Comparison of ENCODE assay signal across 9 cellular contexts in genomic region chr22:37659897-37660708, GRCh38. TPM values are rescaled to one million over a fixed set of nuclear protein-coding genes. Genes with fewer than 3 reads are reported as not detected.
A peak's percentile ranks its signal among the peaks of the same experiment; 100 is the strongest.
DNase-seq lines count a peak whose midpoint lies in the region; ATAC-seq, FAIRE-seq and TF ChIP-seq lines count a peak whose summit lies in the region.
"Had no signal": no experiment of that assay in that cellular context is flagged by ENCODE, and none has a peak within 500 bp of the region (broad histone marks: within the 10 kb centered on the region; RNA-seq: fewer than 3 reads in every experiment).

No MANE protein-coding gene starts in this region.

- 31 to 66% methylated on average over 14 of the region's 14 CpGs for WGBS in sigmoid colon, 2 donors
- WGBS in prostate gland, result 76% methylated on average over 14 of the region's 14 CpGs

- peak overlapping the region; percentile 85 to 98 (median 90) for H3K27ac ChIP-seq in Peyer's patch
- peak overlapping the region; percentile 75 to 95 (median 83) for H3K27ac ChIP-seq in sigmoid colon
- no peak overlapping the region for H3K27ac ChIP-seq in prostate gland
- no peak overlapping the region for H3K27ac ChIP-seq in effector memory CD4-positive, alpha-beta T cell (ENCODE audit: insufficient read depth, low read length, poor library complexity, severe bottlenecking)

- peak; percentile 44 for FAIRE-seq in GM12892 (lab: Jason Lieb, UNC)

- no peak for TF ChIP-seq CTCF in Peyer's patch (IDR thresholded peaks at IDR 0.05)
- TF ChIP-seq CTCF in epithelial cell of proximal tubule (conservative IDR thresholded peaks at IDR 0.05; ENCODE audit: low read depth, low read length), result no peak
- TF ChIP-seq CTCF in sigmoid colon (IDR thresholded peaks at IDR 0.05), result no peak
- no peak for TF ChIP-seq CTCF in prostate gland (IDR thresholded peaks at IDR 0.05)
- no peak for TF ChIP-seq CTCF in GM10248 (IDR thresholded peaks at IDR 0.05; ENCODE audit: control extremely low read depth, extremely low read depth, low read depth, missing control alignments)

- ATAC-seq in GM18861 (IDR thresholded peaks at IDR 0.05; ENCODE audit: unreplicated experiment), result no peak

- intact Hi-C loops in sigmoid colon (cut with DNase I), result loop anchor here (2.0 kb wide), 1 partner anchor 21 kb away; no protein-coding TSS in a partner anchor
- intact Hi-C loops in prostate gland (cut with DNase I), result no loop called here

- peak overlapping the region; percentile 59 to 95 (median 82) for H3K4me3 ChIP-seq in Peyer's patch
- peak overlapping the region; percentile 68 for H3K4me3 ChIP-seq in epithelial cell of proximal tubule (ENCODE audit: low read depth, low read length)
- peak overlapping the region in 2 of 4 donors; percentile 60 to 76 for H3K4me3 ChIP-seq in sigmoid colon
- peak overlapping the region in 1 of 2 donors; percentile 62 for H3K4me3 ChIP-seq in prostate gland
- H3K4me3 ChIP-seq in effector memory CD4-positive, alpha-beta T cell (ENCODE audit: insufficient read depth, low read depth, low read length, poor library complexity, severe bottlenecking), result no peak overlapping the region

- H3K9me3 ChIP-seq in Peyer's patch (no peaks in the 10 kb centered on the region), sigmoid colon (no peaks in the 10 kb centered on the region), prostate gland (no peaks in the 10 kb centered on the region)
- no peaks in the 10 kb centered on the region for H3K9me3 ChIP-seq in effector memory CD4-positive, alpha-beta T cell (ENCODE audit: control insufficient read depth, low read length)

- TF ChIP-seq POLR2A in GM12892 (IDR thresholded peaks at IDR 0.05; ENCODE audit: low read depth, low read length) (no peak), Peyer's patch (IDR thresholded peaks at IDR 0.05) (peak; percentile 5 to 11), sigmoid colon (IDR thresholded peaks at IDR 0.05) (no peak), prostate gland (IDR thresholded peaks at IDR 0.05) (no peak)

- H3K4me1 ChIP-seq in Peyer's patch (peaks cover 0 to 57% (median 24%) of the 10 kb centered on the region in 4 donors), sigmoid colon (peaks cover 0 to 66% (median 62%) of the 10 kb centered on the region in 4 donors), prostate gland (replicated peaks) (peaks cover 3% of the 10 kb centered on the region)
- H3K4me1 ChIP-seq in effector memory CD4-positive, alpha-beta T cell (ENCODE audit: control insufficient read depth, insufficient read depth, low read length, poor library complexity, severe bottlenecking), result peaks cover 21% of the 10 kb centered on the region

- H3K36me3 ChIP-seq in Peyer's patch, result no peaks in the 10 kb centered on the region
- H3K36me3 ChIP-seq in sigmoid colon, result no peaks in the 10 kb centered on the region
- H3K36me3 ChIP-seq in prostate gland, result no peaks in the 10 kb centered on the region
- H3K36me3 ChIP-seq in effector memory CD4-positive, alpha-beta T cell (ENCODE audit: control insufficient read depth, insufficient read depth, low read length), result no peaks in the 10 kb centered on the region

- CTCF ChIA-PET in GM10248 (lab: Yijun Ruan, JAX), result interaction anchor here (1.2 to 21.9 kb wide), 10 partner anchors 10 to 204 kb away, joined by 3 to 315 read pairs (median 9); partner anchors contain the start of genes GGA1, LGALS1 and NOL12

- POLR2A ChIA-PET in GM10248 (lab: Yijun Ruan, JAX), result interaction anchor here (5.5 kb wide), 1 partner anchor 16 kb away, joined by 39 read pairs; the partner anchor contains the start of gene LGALS1

- DNase-seq in GM12892 (ENCODE audit: insufficient read length), result no peak
- no peak for DNase-seq in Peyer's patch
- DNase-seq in epithelial cell of proximal tubule (ENCODE audit: low read depth), result no peak
- no peak for DNase-seq in sigmoid colon
- no peak for DNase-seq in prostate gland (ENCODE audit: low spot score)
- no peak for DNase-seq in effector memory CD4-positive, alpha-beta T cell
- no peak for DNase-seq in GM10248 (ENCODE audit: extremely low spot score)
- DNase-seq: T-helper 9 cell had no signal

- H3K27me3 ChIP-seq in Peyer's patch (no peaks in the 10 kb centered on the region), sigmoid colon (no peaks in the 10 kb centered on the region), prostate gland (replicated peaks; ENCODE audit: insufficient read depth) (no peaks in the 10 kb centered on the region)
- no peaks in the 10 kb centered on the region for H3K27me3 ChIP-seq in effector memory CD4-positive, alpha-beta T cell (replicated peaks; ENCODE audit: control insufficient read depth, insufficient read depth, low read length, poor library complexity, severe bottlenecking)

- TF ChIP-seq EP300 in sigmoid colon (IDR thresholded peaks at IDR 0.05), result no peak

RNA-seq across cellular contexts. Expression of gene PDXP, which starts 1.6 kb away (rescaled TPM):
- polyA plus RNA-seq in GM12892 (2012; ENCODE audit: missing spikeins), result 31.5 TPM
- total RNA-seq in Peyer's patch (100 to 1,000 TPM in 3 of 4 donors, 10 to 100 TPM in 1; 19.0 to 146 (median 111) TPM), epithelial cell of proximal tubule (21.0 and 42.3 TPM in 2 replicates), sigmoid colon (10 to 100 TPM in 2 of 4 donors, 1 to 10 TPM in 2; 7.5 to 12.8 (median 9.6) TPM), prostate gland (10 to 100 TPM; 12.9 to 87.8 TPM)
- polyA plus RNA-seq in sigmoid colon, result 10 to 100 TPM; 30.2 to 51.1 (median 48.6) TPM

RNA-seq across cellular contexts. Expression of gene LGALS1, which starts 15.3 kb away (rescaled TPM):
- 993 TPM for polyA plus RNA-seq in GM12892 (2012; ENCODE audit: missing spikeins)
- total RNA-seq in Peyer's patch, result 100 to 1,000 TPM in 1 of 4 donors, 10 to 100 TPM in 3; 44.8 to 352 (median 73.5) TPM
- total RNA-seq in epithelial cell of proximal tubule, result 1,711 and 1,833 TPM in 2 replicates
- total RNA-seq in sigmoid colon, result 1,000 to 10,000 TPM in 3 of 4 donors, 100 to 1,000 TPM in 1; 911 to 2,925 (median 2,030) TPM
- polyA plus RNA-seq in sigmoid colon, result 100 to 1,000 TPM; 373 to 487 (median 439) TPM
- 1,000 to 10,000 TPM in 1 of 2 donors, 100 to 1,000 TPM in 1; 365 to 1,063 TPM for total RNA-seq in prostate gland

RNA-seq across cellular contexts. Expression of gene SH3BP1, which starts 20.6 kb away (rescaled TPM):
- 35.9 TPM for polyA plus RNA-seq in GM12892 (2012; ENCODE audit: missing spikeins)
- total RNA-seq in Peyer's patch (100 to 1,000 TPM in 1 of 4 donors, 10 to 100 TPM in 3; 55.0 to 135 (median 71.8) TPM), epithelial cell of proximal tubule (15.1 and 25.0 TPM in 2 replicates), sigmoid colon (1 to 10 TPM; 1.4 to 6.9 (median 4.7) TPM), prostate gland (10 to 100 TPM; 10.9 to 12.0 TPM)
- polyA plus RNA-seq in sigmoid colon, result 10 to 100 TPM; 35.4 to 71.2 (median 58.5) TPM

RNA-seq across cellular contexts. Expression of gene NOL12, which starts 26.0 kb away (rescaled TPM):
- 18.5 TPM for polyA plus RNA-seq in GM12892 (2012; ENCODE audit: missing spikeins)
- total RNA-seq in Peyer's patch, result 100 to 1,000 TPM in 1 of 4 donors, 10 to 100 TPM in 3; 37.5 to 144 (median 57.1) TPM
- 18.2 and 47.9 TPM in 2 replicates for total RNA-seq in epithelial cell of proximal tubule
- 10 to 100 TPM; 10.7 to 28.2 (median 12.5) TPM for total RNA-seq in sigmoid colon
- 10 to 100 TPM; 33.1 to 41.4 (median 41.3) TPM for polyA plus RNA-seq in sigmoid colon
- 10 to 100 TPM; 39.6 to 49.0 TPM for total RNA-seq in prostate gland

RNA-seq across cellular contexts. Expression of gene TRIOBP, which starts 36.7 kb away (rescaled TPM):
- 9.2 TPM for polyA plus RNA-seq in GM12892 (2012; ENCODE audit: missing spikeins)
- 10 to 100 TPM; 54.6 to 89.1 (median 83.6) TPM for total RNA-seq in Peyer's patch
- 75.1 and 82.2 TPM in 2 replicates for total RNA-seq in epithelial cell of proximal tubule
- total RNA-seq in sigmoid colon, result 100 to 1,000 TPM in 3 of 4 donors, 10 to 100 TPM in 1; 82.8 to 140 (median 128) TPM
- 10 to 100 TPM; 51.7 to 61.5 (median 58.7) TPM for polyA plus RNA-seq in sigmoid colon
- total RNA-seq in prostate gland, result 100 to 1,000 TPM; 114 to 115 TPM

Comparison
In these comparisons a context has a peak if more than half of its experiments do, and no peak if none do; other contexts are left out.
1. POLR2A ChIP-seq: peak in Peyer's patch (2 of 2); none in GM12892 (single experiment), sigmoid colon (0 of 2) and prostate gland (single experiment).
2. H3K27ac ChIP-seq: peak in Peyer's patch (4 of 4) and sigmoid colon (4 of 4); none in prostate gland (0 of 2) and effector memory CD4-positive, alpha-beta T cell (single experiment).